Comparison of ENCODE assay signal across 1 cellular context in the genomic region with DNA sequence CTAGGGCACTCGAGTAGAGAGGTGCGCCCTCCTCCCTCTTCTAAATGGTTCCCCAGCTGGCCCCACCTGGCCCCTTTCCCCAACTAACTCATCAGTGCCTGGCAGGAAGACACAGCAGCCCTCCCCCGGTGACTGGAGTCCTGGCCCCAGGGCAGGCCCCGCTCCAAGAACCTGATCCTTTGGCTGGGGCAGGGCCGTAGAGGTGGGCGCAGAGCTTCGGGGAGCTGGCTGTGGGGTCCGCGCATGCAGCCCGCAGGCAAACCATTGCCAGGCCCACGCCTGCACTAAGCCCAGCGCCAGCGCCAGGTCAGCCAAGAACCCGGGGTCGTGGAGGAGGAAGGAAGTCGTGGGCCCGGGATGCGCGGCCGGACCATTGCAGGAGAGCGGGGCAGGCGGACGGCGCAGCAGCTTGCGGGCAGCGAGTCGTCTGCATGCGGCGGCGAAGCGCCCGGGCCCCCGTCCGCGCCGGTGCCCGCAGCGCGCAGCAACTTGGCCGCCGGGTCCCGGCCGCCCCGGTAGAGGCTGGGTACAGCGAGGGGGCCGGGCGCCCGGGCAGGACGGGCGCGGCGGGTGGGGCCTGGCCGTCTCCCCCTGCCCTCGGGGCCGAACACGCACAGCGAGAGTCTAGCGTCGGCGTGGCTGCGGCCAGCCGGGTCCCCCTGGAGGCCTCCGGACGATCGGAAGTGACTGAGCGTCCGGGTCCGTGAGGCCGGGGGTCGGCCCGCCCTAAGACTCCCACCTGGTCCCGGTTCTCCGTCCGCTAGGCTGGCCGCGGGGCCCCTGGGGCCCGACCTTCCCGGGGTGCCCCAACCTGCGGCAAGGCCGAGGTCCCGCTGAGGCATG.
TF ChIP-seq lines count a peak whose summit lies in the region.

No MANE protein-coding gene starts in this region.

TF ChIP-seq in GM12878, 131 proteins besides CTCF, POLR2A, EP300 and RAD21:
- TF ChIP-seq RFX5 (IDR thresholded peaks at IDR 0.05; ENCODE audit: low read depth, low read length) (no peak), IRF4 (IDR thresholded peaks at IDR 0.05; ENCODE audit: low read depth, low read length) (no peak), RB1 (IDR thresholded peaks at IDR 0.05; ENCODE audit: borderline replicate concordance) (no peak), ZNF384 (IDR thresholded peaks at IDR 0.05; ENCODE audit: borderline replicate concordance, low read depth, low read length) (no peak), TCF7 (IDR thresholded peaks at IDR 0.05; ENCODE audit: borderline replicate concordance) (no peak), STAT3 (IDR thresholded peaks at IDR 0.05; ENCODE audit: low read depth, low read length) (no peak), BACH1 (IDR thresholded peaks at IDR 0.05; ENCODE audit: borderline replicate concordance) (0 out of 2 replicates have a peak, but pooled peaks have one; percentile 37), GATAD2B (conservative IDR thresholded peaks at IDR 0.05; ENCODE audit: low read depth) (peak; percentile 73; the same call in 1 of the 2 replicates), KAT2A (conservative IDR thresholded peaks at IDR 0.05; ENCODE audit: control insufficient read depth, low read depth, low read length) (no peak), NR2F1 (conservative IDR thresholded peaks at IDR 0.05) (0 out of 2 replicates have a peak, but pooled peaks have one; percentile 17), FOXK2 (IDR thresholded peaks at IDR 0.05) (no peak), NBN (IDR thresholded peaks at IDR 0.05) (no peak), NRF1 (conservative IDR thresholded peaks at IDR 0.05; ENCODE audit: low read depth, low read length) (no peak), MEF2A (IDR thresholded peaks at IDR 0.05; ENCODE audit: insufficient read depth, low read depth, low read length) (no peak), HDAC6 (IDR thresholded peaks at IDR 0.05; ENCODE audit: unreplicated experiment) (no peak), ZSCAN29 (IDR thresholded peaks at IDR 0.05) (no peak)
- TF ChIP-seq, protein P1, sequence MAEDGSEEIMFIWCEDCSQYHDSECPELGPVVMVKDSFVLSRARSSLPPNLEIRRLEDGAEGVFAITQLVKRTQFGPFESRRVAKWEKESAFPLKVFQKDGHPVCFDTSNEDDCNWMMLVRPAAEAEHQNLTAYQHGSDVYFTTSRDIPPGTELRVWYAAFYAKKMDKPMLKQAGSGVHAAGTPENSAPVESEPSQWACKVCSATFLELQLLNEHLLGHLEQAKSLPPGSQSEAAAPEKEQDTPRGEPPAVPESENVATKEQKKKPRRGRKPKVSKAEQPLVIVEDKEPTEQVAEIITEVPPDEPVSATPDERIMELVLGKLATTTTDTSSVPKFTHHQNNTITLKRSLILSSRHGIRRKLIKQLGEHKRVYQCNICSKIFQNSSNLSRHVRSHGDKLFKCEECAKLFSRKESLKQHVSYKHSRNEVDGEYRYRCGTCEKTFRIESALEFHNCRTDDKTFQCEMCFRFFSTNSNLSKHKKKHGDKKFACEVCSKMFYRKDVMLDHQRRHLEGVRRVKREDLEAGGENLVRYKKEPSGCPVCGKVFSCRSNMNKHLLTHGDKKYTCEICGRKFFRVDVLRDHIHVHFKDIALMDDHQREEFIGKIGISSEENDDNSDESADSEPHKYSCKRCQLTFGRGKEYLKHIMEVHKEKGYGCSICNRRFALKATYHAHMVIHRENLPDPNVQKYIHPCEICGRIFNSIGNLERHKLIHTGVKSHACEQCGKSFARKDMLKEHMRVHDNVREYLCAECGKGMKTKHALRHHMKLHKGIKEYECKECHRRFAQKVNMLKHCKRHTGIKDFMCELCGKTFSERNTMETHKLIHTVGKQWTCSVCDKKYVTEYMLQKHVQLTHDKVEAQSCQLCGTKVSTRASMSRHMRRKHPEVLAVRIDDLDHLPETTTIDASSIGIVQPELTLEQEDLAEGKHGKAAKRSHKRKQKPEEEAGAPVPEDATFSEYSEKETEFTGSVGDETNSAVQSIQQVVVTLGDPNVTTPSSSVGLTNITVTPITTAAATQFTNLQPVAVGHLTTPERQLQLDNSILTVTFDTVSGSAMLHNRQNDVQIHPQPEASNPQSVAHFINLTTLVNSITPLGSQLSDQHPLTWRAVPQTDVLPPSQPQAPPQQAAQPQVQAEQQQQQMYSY (CRISPR knock-in tag; IDR thresholded peaks at IDR 0.05), result no peak
- TF ChIP-seq, protein P2, sequence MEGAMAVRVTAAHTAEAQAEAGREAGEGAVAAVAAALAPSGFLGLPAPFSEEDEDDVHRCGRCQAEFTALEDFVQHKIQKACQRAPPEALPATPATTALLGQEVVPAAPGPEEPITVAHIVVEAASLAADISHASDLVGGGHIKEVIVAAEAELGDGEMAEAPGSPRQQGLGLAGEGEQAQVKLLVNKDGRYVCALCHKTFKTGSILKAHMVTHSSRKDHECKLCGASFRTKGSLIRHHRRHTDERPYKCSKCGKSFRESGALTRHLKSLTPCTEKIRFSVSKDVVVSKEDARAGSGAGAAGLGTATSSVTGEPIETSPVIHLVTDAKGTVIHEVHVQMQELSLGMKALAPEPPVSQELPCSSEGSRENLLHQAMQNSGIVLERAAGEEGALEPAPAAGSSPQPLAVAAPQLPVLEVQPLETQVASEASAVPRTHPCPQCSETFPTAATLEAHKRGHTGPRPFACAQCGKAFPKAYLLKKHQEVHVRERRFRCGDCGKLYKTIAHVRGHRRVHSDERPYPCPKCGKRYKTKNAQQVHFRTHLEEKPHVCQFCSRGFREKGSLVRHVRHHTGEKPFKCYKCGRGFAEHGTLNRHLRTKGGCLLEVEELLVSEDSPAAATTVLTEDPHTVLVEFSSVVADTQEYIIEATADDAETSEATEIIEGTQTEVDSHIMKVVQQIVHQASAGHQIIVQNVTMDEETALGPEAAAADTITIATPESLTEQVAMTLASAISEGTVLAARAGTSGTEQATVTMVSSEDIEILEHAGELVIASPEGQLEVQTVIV (IDR thresholded peaks at IDR 0.05; ENCODE audit: borderline replicate concordance, partially characterized antibody), result no peak
- TF ChIP-seq, protein P3, sequence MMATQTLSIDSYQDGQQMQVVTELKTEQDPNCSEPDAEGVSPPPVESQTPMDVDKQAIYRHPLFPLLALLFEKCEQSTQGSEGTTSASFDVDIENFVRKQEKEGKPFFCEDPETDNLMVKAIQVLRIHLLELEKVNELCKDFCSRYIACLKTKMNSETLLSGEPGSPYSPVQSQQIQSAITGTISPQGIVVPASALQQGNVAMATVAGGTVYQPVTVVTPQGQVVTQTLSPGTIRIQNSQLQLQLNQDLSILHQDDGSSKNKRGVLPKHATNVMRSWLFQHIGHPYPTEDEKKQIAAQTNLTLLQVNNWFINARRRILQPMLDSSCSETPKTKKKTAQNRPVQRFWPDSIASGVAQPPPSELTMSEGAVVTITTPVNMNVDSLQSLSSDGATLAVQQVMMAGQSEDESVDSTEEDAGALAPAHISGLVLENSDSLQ (IDR thresholded peaks at IDR 0.05), result no peak
- TF ChIP-seq, protein P4, sequence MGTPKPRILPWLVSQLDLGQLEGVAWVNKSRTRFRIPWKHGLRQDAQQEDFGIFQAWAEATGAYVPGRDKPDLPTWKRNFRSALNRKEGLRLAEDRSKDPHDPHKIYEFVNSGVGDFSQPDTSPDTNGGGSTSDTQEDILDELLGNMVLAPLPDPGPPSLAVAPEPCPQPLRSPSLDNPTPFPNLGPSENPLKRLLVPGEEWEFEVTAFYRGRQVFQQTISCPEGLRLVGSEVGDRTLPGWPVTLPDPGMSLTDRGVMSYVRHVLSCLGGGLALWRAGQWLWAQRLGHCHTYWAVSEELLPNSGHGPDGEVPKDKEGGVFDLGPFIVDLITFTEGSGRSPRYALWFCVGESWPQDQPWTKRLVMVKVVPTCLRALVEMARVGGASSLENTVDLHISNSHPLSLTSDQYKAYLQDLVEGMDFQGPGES (IDR thresholded peaks at IDR 0.05), result no peak
- TF ChIP-seq, protein P5, sequence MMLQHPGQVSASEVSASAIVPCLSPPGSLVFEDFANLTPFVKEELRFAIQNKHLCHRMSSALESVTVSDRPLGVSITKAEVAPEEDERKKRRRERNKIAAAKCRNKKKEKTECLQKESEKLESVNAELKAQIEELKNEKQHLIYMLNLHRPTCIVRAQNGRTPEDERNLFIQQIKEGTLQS (IDR thresholded peaks at IDR 0.05; ENCODE audit: borderline replicate concordance, extremely low read depth, low read depth, low read length), result no peak
- TF ChIP-seq, protein P6, sequence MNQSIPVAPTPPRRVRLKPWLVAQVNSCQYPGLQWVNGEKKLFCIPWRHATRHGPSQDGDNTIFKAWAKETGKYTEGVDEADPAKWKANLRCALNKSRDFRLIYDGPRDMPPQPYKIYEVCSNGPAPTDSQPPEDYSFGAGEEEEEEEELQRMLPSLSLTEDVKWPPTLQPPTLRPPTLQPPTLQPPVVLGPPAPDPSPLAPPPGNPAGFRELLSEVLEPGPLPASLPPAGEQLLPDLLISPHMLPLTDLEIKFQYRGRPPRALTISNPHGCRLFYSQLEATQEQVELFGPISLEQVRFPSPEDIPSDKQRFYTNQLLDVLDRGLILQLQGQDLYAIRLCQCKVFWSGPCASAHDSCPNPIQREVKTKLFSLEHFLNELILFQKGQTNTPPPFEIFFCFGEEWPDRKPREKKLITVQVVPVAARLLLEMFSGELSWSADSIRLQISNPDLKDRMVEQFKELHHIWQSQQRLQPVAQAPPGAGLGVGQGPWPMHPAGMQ (IDR thresholded peaks at IDR 0.05; ENCODE audit: borderline replicate concordance), result no peak
- TF ChIP-seq, protein P7, sequence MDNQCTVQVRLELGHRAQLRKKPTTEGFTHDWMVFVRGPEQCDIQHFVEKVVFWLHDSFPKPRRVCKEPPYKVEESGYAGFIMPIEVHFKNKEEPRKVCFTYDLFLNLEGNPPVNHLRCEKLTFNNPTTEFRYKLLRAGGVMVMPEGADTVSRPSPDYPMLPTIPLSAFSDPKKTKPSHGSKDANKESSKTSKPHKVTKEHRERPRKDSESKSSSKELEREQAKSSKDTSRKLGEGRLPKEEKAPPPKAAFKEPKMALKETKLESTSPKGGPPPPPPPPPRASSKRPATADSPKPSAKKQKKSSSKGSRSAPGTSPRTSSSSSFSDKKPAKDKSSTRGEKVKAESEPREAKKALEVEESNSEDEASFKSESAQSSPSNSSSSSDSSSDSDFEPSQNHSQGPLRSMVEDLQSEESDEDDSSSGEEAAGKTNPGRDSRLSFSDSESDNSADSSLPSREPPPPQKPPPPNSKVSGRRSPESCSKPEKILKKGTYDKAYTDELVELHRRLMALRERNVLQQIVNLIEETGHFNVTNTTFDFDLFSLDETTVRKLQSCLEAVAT (IDR thresholded peaks at IDR 0.05), result no peak
- TF ChIP-seq, protein P8, sequence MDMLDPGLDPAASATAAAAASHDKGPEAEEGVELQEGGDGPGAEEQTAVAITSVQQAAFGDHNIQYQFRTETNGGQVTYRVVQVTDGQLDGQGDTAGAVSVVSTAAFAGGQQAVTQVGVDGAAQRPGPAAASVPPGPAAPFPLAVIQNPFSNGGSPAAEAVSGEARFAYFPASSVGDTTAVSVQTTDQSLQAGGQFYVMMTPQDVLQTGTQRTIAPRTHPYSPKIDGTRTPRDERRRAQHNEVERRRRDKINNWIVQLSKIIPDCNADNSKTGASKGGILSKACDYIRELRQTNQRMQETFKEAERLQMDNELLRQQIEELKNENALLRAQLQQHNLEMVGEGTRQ (IDR thresholded peaks at IDR 0.05; ENCODE audit: borderline replicate concordance, low read depth, low read length), result no peak
